ENCODE assay signal across 8 cellular contexts in the genomic region with DNA sequence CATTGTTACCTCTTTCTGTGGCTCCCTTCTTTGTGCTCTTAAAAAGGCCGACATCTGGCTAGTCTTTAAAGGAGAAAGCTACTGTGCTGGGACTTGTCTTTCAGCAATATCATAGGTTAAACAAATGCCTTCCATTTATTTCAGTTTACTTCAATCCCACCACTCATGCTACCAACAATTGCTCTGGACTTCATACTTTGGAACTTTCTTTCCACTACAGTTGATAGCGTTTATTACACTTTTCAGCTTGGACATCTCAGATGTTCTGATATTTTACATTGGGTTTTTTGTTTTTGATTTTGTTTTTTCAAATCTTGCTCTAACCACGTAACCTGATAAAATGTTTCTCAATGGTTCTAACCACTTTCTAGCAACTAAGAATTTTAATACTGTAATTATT. TPM values are rescaled to one million over a fixed set of nuclear protein-coding genes. Genes with fewer than 3 reads are reported as not detected.
A peak's percentile ranks its signal among the peaks of the same experiment; 100 is the strongest.
DNase-seq lines count a peak whose midpoint lies in the region; ATAC-seq and TF ChIP-seq lines count a peak whose summit lies in the region.

No MANE protein-coding gene starts in this region.

- DNase-seq in stimulated activated naive CD8-positive, alpha-beta T cell treated with anti-CD3 and anti-CD28 coated beads, Interleukin-15, Interleukin-2, amounts not matched to agents 100 U/mL and 50 U/mL, for 24 hours, result no peak
- DNase-seq in activated CD4-positive, alpha-beta T cell treated with anti-CD3 and anti-CD28 coated beads for 4 hours, result no peak

- H3K9me3 ChIP-seq in mucosa of rectum (ENCODE audit: control insufficient read depth in 2 of 2, low read length in 2 of 2), result no peaks in the 10 kb centered on the region

- H3K9ac ChIP-seq in mucosa of rectum (ENCODE audit: low read depth in 1 of 2, low read length in 2 of 2), result peak overlapping the region; percentile 82 to 97

- H3K4me1 Mint-ChIP-seq in stimulated activated naive CD8-positive, alpha-beta T cell treated with anti-CD3 and anti-CD28 coated beads, Interleukin-15, Interleukin-2, amounts not matched to agents 100 ng/mL and 50 ng/mL, for 24 hours (ENCODE audit: low read depth), result peaks cover 47% of the 10 kb centered on the region
- peaks cover 62% of the 10 kb centered on the region for H3K4me1 Mint-ChIP-seq in brain

- H3K4me3 Mint-ChIP-seq in stimulated activated naive CD8-positive, alpha-beta T cell treated with anti-CD3 and anti-CD28 coated beads, Interleukin-15, Interleukin-2, amounts not matched to agents 100 ng/mL and 50 ng/mL, for 24 hours, result peak overlapping the region; percentile 97
- peak overlapping the region; percentile 93 to 99 (median 99) for H3K4me3 Mint-ChIP-seq in brain

- H3K4me3 ChIP-seq in mucosa of rectum (ENCODE audit: low read length in 2 of 2), result peak overlapping the region; percentile 92 to 98

- H3K36me3 Mint-ChIP-seq in stimulated activated naive CD8-positive, alpha-beta T cell treated with anti-CD3 and anti-CD28 coated beads, Interleukin-15, Interleukin-2, amounts not matched to agents 100 ng/mL and 50 ng/mL, for 24 hours (ENCODE audit: low read depth), result peaks cover 32% of the 10 kb centered on the region
- H3K36me3 Mint-ChIP-seq in brain, result peaks cover 14% of the 10 kb centered on the region

- H3K27ac Mint-ChIP-seq in stimulated activated naive CD8-positive, alpha-beta T cell treated with anti-CD3 and anti-CD28 coated beads, Interleukin-15, Interleukin-2, amounts not matched to agents 100 ng/mL and 50 ng/mL, for 24 hours, result no peak overlapping the region
- H3K27ac Mint-ChIP-seq in brain, result peak overlapping the region; percentile 98 to 100 (median 100)

- H3K36me3 ChIP-seq in mucosa of rectum (ENCODE audit: control insufficient read depth in 2 of 2, insufficient read depth in 2 of 2, low read length in 2 of 2), result peaks cover 0 to 4% of the 10 kb centered on the region in 2 donors

- no peaks in the 10 kb centered on the region for H3K27me3 ChIP-seq in mucosa of rectum (ENCODE audit: control insufficient read depth in 2 of 2, insufficient read depth in 2 of 2, low read length in 2 of 2)

- H3K9me3 Mint-ChIP-seq in stimulated activated naive CD8-positive, alpha-beta T cell treated with anti-CD3 and anti-CD28 coated beads, Interleukin-15, Interleukin-2, amounts not matched to agents 100 ng/mL and 50 ng/mL, for 24 hours, result no peaks in the 10 kb centered on the region
- no peaks in the 10 kb centered on the region for H3K9me3 Mint-ChIP-seq in brain

- H3K4me1 ChIP-seq in mucosa of rectum (ENCODE audit: control insufficient read depth in 2 of 2, insufficient read depth in 2 of 2, low read length in 2 of 2), result peaks cover 10 to 24% of the 10 kb centered on the region in 2 donors

- ATAC-seq in stimulated activated naive CD8-positive, alpha-beta T cell treated with anti-CD3 and anti-CD28 coated beads, Interleukin-15, Interleukin-2, amounts not matched to agents 100 U/mL and 50 U/mL, for 24 hours, result no peak
- ATAC-seq in HG03439 (IDR thresholded peaks at IDR 0.05; ENCODE audit: unreplicated experiment), result no peak
- ATAC-seq in GM21723 (IDR thresholded peaks at IDR 0.05; ENCODE audit: unreplicated experiment), result no peak
- no peak for ATAC-seq in HG03039 (IDR thresholded peaks at IDR 0.05; ENCODE audit: unreplicated experiment)

- H3K27me3 Mint-ChIP-seq in stimulated activated naive CD8-positive, alpha-beta T cell treated with anti-CD3 and anti-CD28 coated beads, Interleukin-15, Interleukin-2, amounts not matched to agents 100 ng/mL and 50 ng/mL, for 24 hours, result no peaks in the 10 kb centered on the region
- peaks cover 12% of the 10 kb centered on the region for H3K27me3 Mint-ChIP-seq in brain

- no peak for TF ChIP-seq CTCF in brain (conservative IDR thresholded peaks at IDR 0.05)

- H3K27ac ChIP-seq in mucosa of rectum (ENCODE audit: low read depth in 2 of 2, low read length in 2 of 2), result peak overlapping the region; percentile 96 to 98

RNA-seq across cellular contexts. Expression of a gene that starts 1.2 kb away (rescaled TPM):
- polyA plus RNA-seq in brain (ENCODE audit: insufficient read depth, low read depth, low replicate concordance), result 16.3 TPM
